In genomic region chr7:45163692-45164052, GRCh38 we compare ENCODE assay signal across 17 cellular contexts. TPM values are rescaled to one million over a fixed set of nuclear protein-coding genes. Genes with fewer than 3 reads are reported as not detected.
DNase-seq lines count a peak whose midpoint lies in the region; ATAC-seq, FAIRE-seq and TF ChIP-seq lines count a peak whose summit lies in the region.
"Had no signal": no experiment of that assay in that cellular context is flagged by ENCODE, and none has a peak within 500 bp of the region (broad histone marks: within the 10 kb centered on the region; RNA-seq: fewer than 3 reads in every experiment).

No MANE protein-coding gene starts in this region.

- no peak for FAIRE-seq in HepG2 (lab: Jason Lieb, UNC)
- FAIRE-seq: H54 had no signal

- intact Hi-C loops in right cardiac atrium (cut with DNase I), result no loop called here
- intact Hi-C loops in HepG2 (cut with micrococcal nuclease; ENCODE audit: unreplicated experiment), result no loop called here
- intact Hi-C loops in sigmoid colon (cut with DNase I), result no loop called here

- CTCF ChIA-PET in HepG2 (lab: Yijun Ruan, JAX; ENCODE audit: low intra/inter-chr PET ratio, low total read pairs), result no interaction called here

- TF ChIP-seq RAD21 in HepG2 (CRISPR knock-in tag; IDR thresholded peaks at IDR 0.05), result no peak

- no peaks in the 10 kb centered on the region for H4K20me1 ChIP-seq in HepG2 (ENCODE audit: insufficient read depth, low read length)
- H4K20me1 ChIP-seq: BLaER1 treated with 17β-estradiol and CSF1 and Interleukin-3, amounts not matched to agents 10 nM and 100 nM had no signal

- WGBS in right cardiac atrium, result 88% methylated on average over 4 of the region's 4 CpGs
- WGBS in HepG2 (ENCODE audit: low lambda C conversion rate), result 0% methylated on average over 1 of the region's 4 CpGs
- WGBS in sigmoid colon, 2 donors, result 81 to 86% methylated on average over 4 of the region's 4 CpGs

- TF ChIP-seq EP300 in HepG2 (IDR thresholded peaks at IDR 0.05; ENCODE audit: low read depth in 2 of 2, low read length in 2 of 2) (no peak), HepG2 (CRISPR knock-in tag; IDR thresholded peaks at IDR 0.05; ENCODE audit: borderline replicate concordance) (no peak), sigmoid colon (IDR thresholded peaks at IDR 0.05) (no peak)

- H3K9ac ChIP-seq in HepG2 (ENCODE audit: insufficient read depth, low read depth, low read length), result no peak overlapping the region
- H3K9ac ChIP-seq: BLaER1 treated with 17β-estradiol and CSF1 and Interleukin-3, amounts not matched to agents 10 nM and 100 nM had no signal

- no TSS peak for BruUV-seq in HepG2 (replicated peaks; lab: Mats Ljungman, UMichigan)

- no peaks in the 10 kb centered on the region for H3K79me2 ChIP-seq in HepG2 (ENCODE audit: insufficient read depth, low read length)

- H3K4me1 ChIP-seq in right cardiac atrium (ENCODE audit: control insufficient read depth, insufficient read depth, low read length) (no peaks in the 10 kb centered on the region), right atrium auricular region (no peaks in the 10 kb centered on the region), HepG2 (ENCODE audit: insufficient read depth, low read length) (no peaks in the 10 kb centered on the region), sigmoid colon (no peaks in the 10 kb centered on the region)

- H3K27me3 ChIP-seq in right cardiac atrium (ENCODE audit: control insufficient read depth, insufficient read depth) (no peaks in the 10 kb centered on the region), right atrium auricular region (no peaks in the 10 kb centered on the region), HepG2 (ENCODE audit: control insufficient read depth in 1 of 2, insufficient read depth in 2 of 2, low read length in 2 of 2) (peaks cover 2 to 33% of the 10 kb centered on the region in 2 experiments; a peak in 2 of 5 replicates), sigmoid colon (peaks cover 0 to 7% (median 0%) of the 10 kb centered on the region in 3 donors)

- DNase-seq in right cardiac atrium (peak in 2 of 3 donors; percentile 22 to 31), right atrium auricular region (ENCODE audit: low spot score) (no peak), HepG2 (ENCODE audit: low spot score) (no peak), sigmoid colon (peak; percentile 48), NCI-H128 (lab: John Stamatoyannopoulos, UW; ENCODE audit: unreplicated experiment) (no peak)
- no peak for DNase-seq in activated CD4-positive, alpha-beta T cell treated with anti-CD3 and anti-CD28 coated beads, Interleukin-2, amount 50 U/mL, for 48 hours
- DNase-seq in activated CD4-positive, alpha-beta T cell treated with anti-CD3 and anti-CD28 coated beads for 4 hours, result no peak
- DNase-seq: ACHN; CD4-positive, CD25-positive, alpha-beta regulatory T cell; DMS53; GF-D8; IMR-90 had no signal

- H2AFZ ChIP-seq in HepG2 (ENCODE audit: low read length), result no peak overlapping the region

- POLR2A ChIA-PET in HepG2 (lab: Yijun Ruan, JAX), result no interaction called here

- no peak overlapping the region for H3K4me2 ChIP-seq in HepG2 (ENCODE audit: low read depth, low read length)
- H3K4me2 ChIP-seq: BLaER1 treated with 17β-estradiol and CSF1 and Interleukin-3, amounts not matched to agents 10 nM and 100 nM had no signal

- no peak overlapping the region for H3K4me3 ChIP-seq in right cardiac atrium (ENCODE audit: low read length)
- no peak overlapping the region for H3K4me3 ChIP-seq in right atrium auricular region
- no peak overlapping the region for H3K4me3 ChIP-seq in HepG2 (replicated peaks in 1 of 3; ENCODE audit: insufficient read depth in 1 of 3, low read depth in 2 of 3, low read length in 3 of 3)
- H3K4me3 ChIP-seq in sigmoid colon, result no peak overlapping the region
- H3K4me3 ChIP-seq: BLaER1 treated with 17β-estradiol and CSF1 and Interleukin-3, amounts not matched to agents 10 nM and 100 nM had no signal

- no peak overlapping the region for H3K27ac ChIP-seq in right cardiac atrium (ENCODE audit: low read length)
- no peak overlapping the region for H3K27ac ChIP-seq in right atrium auricular region
- H3K27ac ChIP-seq in HepG2 (ENCODE audit: extremely low read length, insufficient read depth, low read length), result no peak overlapping the region
- no peak overlapping the region for H3K27ac ChIP-seq in sigmoid colon
- H3K27ac ChIP-seq: BLaER1 treated with 17β-estradiol and CSF1 and Interleukin-3, amounts not matched to agents 10 nM and 100 nM; HL-60 had no signal

- H3K36me3 ChIP-seq in right atrium auricular region (no peaks in the 10 kb centered on the region), HepG2 (replicated peaks in 1 of 2; ENCODE audit: control insufficient read depth in 1 of 2, insufficient read depth in 2 of 2, low read length in 2 of 2) (no peaks in the 10 kb centered on the region), sigmoid colon (no peaks in the 10 kb centered on the region)
- H3K36me3 ChIP-seq: BLaER1 treated with 17β-estradiol and CSF1 and Interleukin-3, amounts not matched to agents 10 nM and 100 nM had no signal

- TF ChIP-seq CTCF in right atrium auricular region (IDR thresholded peaks at IDR 0.05), result no peak
- TF ChIP-seq CTCF in HepG2 (CRISPR knock-in tag; IDR thresholded peaks at IDR 0.05), result no peak
- no peak for TF ChIP-seq CTCF in sigmoid colon (IDR thresholded peaks at IDR 0.05)

- no peaks in the 10 kb centered on the region for H3K9me3 ChIP-seq in right cardiac atrium (ENCODE audit: control insufficient read depth, low read length)
- H3K9me3 ChIP-seq in right atrium auricular region, result peaks cover 0 to 10% of the 10 kb centered on the region in 2 donors
- no peaks in the 10 kb centered on the region for H3K9me3 ChIP-seq in HepG2 (ENCODE audit: low read length)
- H3K9me3 ChIP-seq in sigmoid colon, result peaks cover 0 to 2% (median 0%) of the 10 kb centered on the region in 4 donors

- TF ChIP-seq POLR2A in HepG2 (IDR thresholded peaks at IDR 0.05; ENCODE audit: insufficient read depth in 1 of 2, low read depth in 2 of 2, low read length in 2 of 2) (no peak), sigmoid colon (IDR thresholded peaks at IDR 0.05) (no peak)

- ATAC-seq in right cardiac atrium (no peak), HepG2 (no peak)
- ATAC-seq: HCT116 had no signal

- in situ Hi-C loops in HepG2 (cut with HindIII; ENCODE audit: extremely low pct_ligation_motif_present, low pct_unique_long_range_greater_than_20kb), result loop anchor here (25.0 kb wide), 1 partner anchor 424 kb away; no protein-coding TSS in a partner anchor

RNA-seq across cellular contexts. Expression of gene RAMP3, which starts 6.1 kb away (rescaled TPM):
- total RNA-seq in right cardiac atrium (10 to 100 TPM; 22.2 to 45.5 (median 32.4) TPM), right atrium auricular region (10 to 100 TPM; 62.0 to 77.2 TPM), HepG2 (2016; rRNA removed; fragmentation: Illumina TruSeq; extraction: Trizol) (not detected in 2 replicates), sigmoid colon (10 to 100 TPM; 18.4 to 57.8 (median 33.7) TPM)
- polyA plus RNA-seq in right cardiac atrium (58.4 TPM), HepG2 (2011; rRNA removed) (not detected in 2 replicates), sigmoid colon (10 to 100 TPM in 1 of 3 donors, 1 to 10 TPM in 2; 2.5 to 26.0 (median 4.8) TPM)
- not detected in 2 replicates for total RNA-seq in HepG2 (2016; cell fraction: cytosol; rRNA removed; fragmentation: Illumina TruSeq; extraction: Trizol; ENCODE audit: low read depth)
- not detected in 2 replicates for total RNA-seq in HepG2 (2016; cell fraction: insoluble cytoplasmic fraction; rRNA removed; fragmentation: Illumina TruSeq; extraction: Trizol)
- not detected in 2 replicates for total RNA-seq in HepG2 (2016; cell fraction: membrane; rRNA removed; fragmentation: Illumina TruSeq; extraction: Trizol)
- not detected in 2 replicates for total RNA-seq in HepG2 (2016; cell fraction: nucleus; rRNA removed; fragmentation: Illumina TruSeq; extraction: Trizol)
- polyA plus RNA-seq in HepG2 (2011; cell fraction: cytosol; rRNA removed), result not detected in 2 replicates
- polyA plus RNA-seq in HepG2 (2011; cell fraction: nucleus; rRNA removed), result not detected in 2 replicates
- not detected in 2 replicates for polyA plus RNA-seq in HepG2 (2012)
- not detected in 2 replicates for polyA plus RNA-seq in HepG2 (2016; cell fraction: cytosol; fragmentation: Illumina TruSeq; extraction: Trizol; ENCODE audit: low read depth)
- not detected in 2 replicates for polyA plus RNA-seq in HepG2 (2016; cell fraction: insoluble cytoplasmic fraction; fragmentation: Illumina TruSeq; extraction: Trizol; ENCODE audit: low read depth)
- not detected in 2 replicates for polyA plus RNA-seq in HepG2 (2016; cell fraction: membrane; fragmentation: Illumina TruSeq; extraction: Trizol; ENCODE audit: low read depth)
- not detected in 2 replicates for polyA plus RNA-seq in HepG2 (2016; cell fraction: nucleus; fragmentation: Illumina TruSeq; extraction: Trizol; ENCODE audit: insufficient read depth, low read depth)
- polyA minus RNA-seq in HepG2 (2011; rRNA and poly(A)+ RNA removed; ENCODE audit: low replicate concordance), result not detected in 2 replicates
- not detected in 2 replicates for polyA minus RNA-seq in HepG2 (2011; cell fraction: cytosol; rRNA and poly(A)+ RNA removed)
- polyA minus RNA-seq in HepG2 (2011; cell fraction: nucleus; rRNA and poly(A)+ RNA removed), result not detected in 2 replicates
- total RNA-seq: A172; CD4-positive, CD25-positive, alpha-beta regulatory T cell; IMR-90 had no signal
- polyA plus RNA-seq: CD4-positive, CD25-positive, alpha-beta regulatory T cell; IMR-90 had no signal

RNA-seq across cellular contexts. Expression of gene TBRG4, which starts 52.2 kb away (rescaled TPM):
- total RNA-seq in right cardiac atrium (10 to 100 TPM; 49.5 to 68.1 (median 55.3) TPM), right atrium auricular region (10 to 100 TPM; 46.1 to 48.2 TPM), HepG2 (2016; rRNA removed; fragmentation: Illumina TruSeq; extraction: Trizol) (87.8 and 90.3 TPM in 2 replicates), sigmoid colon (10 to 100 TPM; 40.3 to 57.1 (median 46.8) TPM)
- polyA plus RNA-seq in right cardiac atrium (46.2 TPM), HepG2 (2011; rRNA removed) (107 and 122 TPM in 2 replicates), sigmoid colon (10 to 100 TPM; 31.8 to 80.1 (median 44.6) TPM)
- 33.6 and 34.9 TPM in 2 replicates for total RNA-seq in HepG2 (2016; cell fraction: cytosol; rRNA removed; fragmentation: Illumina TruSeq; extraction: Trizol; ENCODE audit: low read depth)
- 87.0 and 89.8 TPM in 2 replicates for total RNA-seq in HepG2 (2016; cell fraction: insoluble cytoplasmic fraction; rRNA removed; fragmentation: Illumina TruSeq; extraction: Trizol)
- total RNA-seq in HepG2 (2016; cell fraction: membrane; rRNA removed; fragmentation: Illumina TruSeq; extraction: Trizol), result 33.7 and 38.0 TPM in 2 replicates
- 82.0 and 84.8 TPM in 2 replicates for total RNA-seq in HepG2 (2016; cell fraction: nucleus; rRNA removed; fragmentation: Illumina TruSeq; extraction: Trizol)
- 79.2 and 104 TPM in 2 replicates for polyA plus RNA-seq in HepG2 (2011; cell fraction: cytosol; rRNA removed)
- polyA plus RNA-seq in HepG2 (2011; cell fraction: nucleus; rRNA removed), result 370 and 388 TPM in 2 replicates
- polyA plus RNA-seq in HepG2 (2012), result 54.3 and 62.8 TPM in 2 replicates
- 11.2 and 11.7 TPM in 2 replicates for polyA plus RNA-seq in HepG2 (2016; cell fraction: cytosol; fragmentation: Illumina TruSeq; extraction: Trizol; ENCODE audit: low read depth)
- polyA plus RNA-seq in HepG2 (2016; cell fraction: insoluble cytoplasmic fraction; fragmentation: Illumina TruSeq; extraction: Trizol; ENCODE audit: low read depth), result 71.7 and 72.0 TPM in 2 replicates
- 17.4 and 18.6 TPM in 2 replicates for polyA plus RNA-seq in HepG2 (2016; cell fraction: membrane; fragmentation: Illumina TruSeq; extraction: Trizol; ENCODE audit: low read depth)
- 105 and 123 TPM in 2 replicates for polyA plus RNA-seq in HepG2 (2016; cell fraction: nucleus; fragmentation: Illumina TruSeq; extraction: Trizol; ENCODE audit: insufficient read depth, low read depth)
- polyA minus RNA-seq in HepG2 (2011; rRNA and poly(A)+ RNA removed; ENCODE audit: low replicate concordance), result 224 and 418 TPM in 2 replicates
- 56.5 and 63.0 TPM in 2 replicates for polyA minus RNA-seq in HepG2 (2011; cell fraction: cytosol; rRNA and poly(A)+ RNA removed)
- 193 and 254 TPM in 2 replicates for polyA minus RNA-seq in HepG2 (2011; cell fraction: nucleus; rRNA and poly(A)+ RNA removed)

Comparison
In these comparisons a context has a peak if more than half of its experiments do, and no peak if none do; other contexts are left out.
1. DNase-seq: peak in right cardiac atrium (2 of 3) and sigmoid colon (single experiment); none in right atrium auricular region (single experiment), HepG2 (single experiment), activated CD4-positive, alpha-beta T cell treated with anti-CD3 and anti-CD28 coated beads, Interleukin-2, amount 50 U/mL, for 48 hours (0 of 2), NCI-H128 (single experiment) and activated CD4-positive, alpha-beta T cell treated with anti-CD3 and anti-CD28 coated beads for 4 hours (0 of 2).
2. RNA of gene RAMP3, which starts 6.1 kb away (total RNA-seq): 62.0 to 77.2 TPM in right atrium auricular region, 18.4 to 57.8 TPM in sigmoid colon and 22.2 to 45.5 TPM in right cardiac atrium; not detected in HepG2; every median in the first group is over 10 times any median in the second.